In genomic region chr2:32484907-32485306, GRCh38 we compare ENCODE assay signal across 9 cellular contexts.
DNase-seq lines count a peak whose midpoint lies in the region; ATAC-seq, FAIRE-seq and TF ChIP-seq lines count a peak whose summit lies in the region.
"Had no signal": no experiment of that assay in that cellular context is flagged by ENCODE, and none has a peak within 500 bp of the region (broad histone marks: within the 10 kb centered on the region; RNA-seq: fewer than 3 reads in every experiment).

No MANE protein-coding gene starts in this region.

- no peaks in the 10 kb centered on the region for H3K27me3 Mint-ChIP-seq in activated naive CD8-positive, alpha-beta T cell

- peak overlapping the region; percentile 18 for H3K27ac Mint-ChIP-seq in activated naive CD8-positive, alpha-beta T cell

- dilution Hi-C loops in keratinocyte (cut with MboI; ENCODE audit: extremely low pct_ligation_motif_present, low sequenced_read_pairs) = no loop called here

- no peaks in the 10 kb centered on the region for H3K9me3 ChIP-seq in keratinocyte (ENCODE audit: control insufficient read depth, low read depth, low read length)

- H3K9me3 Mint-ChIP-seq in activated naive CD8-positive, alpha-beta T cell (ENCODE audit: low read depth) = no peaks in the 10 kb centered on the region

- DNase-seq in AG08395 (ENCODE audit: low spot score) (peak; percentile 88), HT1080 (ENCODE audit: low read depth) (peak; percentile 91), keratinocyte (ENCODE audit: low read depth, low spot score) (peak; percentile 28), iPS-NIHi11 (ENCODE audit: low spot score) (no peak), T-helper 9 cell (no peak)
- no peak for DNase-seq in stimulated activated naive CD4-positive, alpha-beta T cell (lab: John Stamatoyannopoulos, UW)
- DNase-seq: NCI-H2081 had no signal

- H3K4me1 ChIP-seq in keratinocyte (ENCODE audit: control insufficient read depth, extremely low read depth, insufficient read depth, low read length) = peaks cover 11% of the 10 kb centered on the region

- H3K4me3 ChIP-seq in keratinocyte (ENCODE audit: control insufficient read depth in 2 of 3, extremely low read depth in 1 of 3, insufficient read depth in 2 of 3, low read depth in 1 of 3, low read length in 3 of 3) = no peak overlapping the region

- no peaks in the 10 kb centered on the region for H3K79me2 ChIP-seq in keratinocyte (ENCODE audit: control insufficient read depth, insufficient read depth, low read length)

- no peak for TF ChIP-seq CTCF in keratinocyte (optimal IDR thresholded peaks at IDR 0.05 in 1 of 3, IDR thresholded peaks at IDR 0.05 in 1 of 3, conservative IDR thresholded peaks at IDR 0.05 in 1 of 3; ENCODE audit: extremely low read depth in 1 of 3, insufficient read depth in 2 of 3, low read length in 3 of 3)

- H3K27me3 ChIP-seq in keratinocyte (ENCODE audit: control insufficient read depth, extremely low read depth, insufficient read depth, low read length) = no peaks in the 10 kb centered on the region

- no peak overlapping the region for H3K4me2 ChIP-seq in keratinocyte (ENCODE audit: control insufficient read depth, extremely low read depth, insufficient read depth, low read depth, low read length)

- no peak overlapping the region for H3K4me3 Mint-ChIP-seq in activated naive CD8-positive, alpha-beta T cell

- no peak overlapping the region for H2AFZ ChIP-seq in keratinocyte (ENCODE audit: control insufficient read depth, low read length)

- H4K20me1 ChIP-seq in keratinocyte (ENCODE audit: control insufficient read depth, extremely low read depth, insufficient read depth, low read length) = no peaks in the 10 kb centered on the region

- H3K9me1 ChIP-seq in keratinocyte (ENCODE audit: control insufficient read depth, extremely low read depth, insufficient read depth, low read length) = no peaks in the 10 kb centered on the region

- H3K4me1 Mint-ChIP-seq in activated naive CD8-positive, alpha-beta T cell (ENCODE audit: low read depth) = no peaks in the 10 kb centered on the region

- H3K9ac ChIP-seq in keratinocyte (ENCODE audit: control insufficient read depth, extremely low read depth, insufficient read depth, low read length) = no peak overlapping the region

- ATAC-seq in HG02840 (IDR thresholded peaks at IDR 0.05; ENCODE audit: low FRiP score, unreplicated experiment) = no peak

- peaks cover 17 to 21% of the 10 kb centered on the region in 2 experiments for H3K36me3 ChIP-seq in keratinocyte (ENCODE audit: control insufficient read depth in 2 of 2, extremely low read depth in 1 of 2, insufficient read depth in 2 of 2, low read length in 2 of 2)

- H3K27ac ChIP-seq in keratinocyte (ENCODE audit: control insufficient read depth, insufficient read depth, low read length) = peak overlapping the region; percentile 61

- FAIRE-seq in keratinocyte (lab: Jason Lieb, UNC) = peak; percentile 69

- peaks cover 19% of the 10 kb centered on the region for H3K36me3 Mint-ChIP-seq in activated naive CD8-positive, alpha-beta T cell

Comparison
In these comparisons a context has a peak if more than half of its experiments do, and no peak if none do; other contexts are left out.
1. DNase-seq: peak in AG08395 (single experiment), HT1080 (single experiment) and keratinocyte (single experiment); none in iPS-NIHi11 (single experiment), T-helper 9 cell (single experiment) and stimulated activated naive CD4-positive, alpha-beta T cell (0 of 6).